In the genomic region with DNA sequence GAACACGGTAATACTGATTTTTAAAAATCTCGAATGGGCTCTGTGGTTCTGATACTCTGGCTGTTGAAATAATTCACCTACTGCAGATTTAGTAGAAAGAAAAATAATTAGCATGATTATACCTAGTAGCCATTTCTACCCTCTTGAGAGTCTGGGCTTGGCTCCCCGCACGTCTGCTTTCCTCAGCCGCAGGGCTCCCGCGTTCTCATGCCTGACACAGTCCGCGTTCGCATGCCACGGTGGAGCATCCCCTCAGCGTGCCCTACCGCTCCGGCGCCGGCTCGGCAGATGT, we compare ENCODE assay signal across 8 cellular contexts. TPM values are rescaled to one million over a fixed set of nuclear protein-coding genes. Genes with fewer than 3 reads are reported as not detected.
DNase-seq lines count a peak whose midpoint lies in the region; ATAC-seq, FAIRE-seq and TF ChIP-seq lines count a peak whose summit lies in the region.

No MANE protein-coding gene starts in this region.

- CTCF ChIA-PET in mammary epithelial cell (lab: Charles Lee; ENCODE audit: low non-redundant PET), result no interaction called here

- 0% methylated on average over 8 of the region's 17 CpGs for WGBS in mammary epithelial cell (ENCODE audit: low coverage, missing lambda C conversion rate)

- no peaks in the 10 kb centered on the region for H4K20me1 ChIP-seq in mammary epithelial cell (ENCODE audit: insufficient read depth, low read length)

- H3K27me3 ChIP-seq in HUES48 (ENCODE audit: control insufficient read depth, insufficient read depth, low read length), result no peaks in the 10 kb centered on the region
- H3K27me3 ChIP-seq in mammary epithelial cell (ENCODE audit: insufficient read depth, low read length), result no peaks in the 10 kb centered on the region
- no peaks in the 10 kb centered on the region for H3K27me3 ChIP-seq in mononuclear cell (ENCODE audit: insufficient read depth, low read length)

- dilution Hi-C loops in mammary epithelial cell (cut with HindIII; ENCODE audit: low sequenced_read_pairs), result no loop called here

- H3K9me3 ChIP-seq in HUES48 (ENCODE audit: control insufficient read depth, insufficient read depth, low read length) (no peaks in the 10 kb centered on the region), mammary epithelial cell (replicated peaks; ENCODE audit: insufficient read depth, low read length) (no peaks in the 10 kb centered on the region), mononuclear cell (ENCODE audit: low read depth, low read length) (no peaks in the 10 kb centered on the region)

- no peaks in the 10 kb centered on the region for H3K4me1 ChIP-seq in HUES48 (ENCODE audit: control insufficient read depth, insufficient read depth, low read length)
- H3K4me1 ChIP-seq in mammary epithelial cell (ENCODE audit: insufficient read depth, low read length), result peaks cover 18% of the 10 kb centered on the region
- peaks cover 38% of the 10 kb centered on the region for H3K4me1 ChIP-seq in mononuclear cell (ENCODE audit: insufficient read depth, low read length)

- H2AFZ ChIP-seq in mammary epithelial cell (ENCODE audit: low read depth, low read length), result peak overlapping the region; percentile 87

- peaks cover 46% of the 10 kb centered on the region for H3K79me2 ChIP-seq in mammary epithelial cell (ENCODE audit: insufficient read depth, low read length)

- in situ Hi-C loops in mammary epithelial cell (cut with MboI; ENCODE audit: low sequenced_read_pairs in 2 of 2), result no loop called here

- H3K4me3 ChIP-seq in HUES48 (ENCODE audit: low read depth, low read length), result peak overlapping the region; percentile 99
- peak overlapping the region; percentile 94 to 98 (median 96) for H3K4me3 ChIP-seq in mammary epithelial cell (replicated peaks in 1 of 3; ENCODE audit: insufficient read depth in 1 of 3, low read depth in 2 of 3, low read length in 3 of 3)
- H3K4me3 ChIP-seq in mononuclear cell (ENCODE audit: low read length), result peak overlapping the region; percentile 97

- TF ChIP-seq CTCF in 22Rv1 (IDR thresholded peaks at IDR 0.05) (no peak), mammary epithelial cell (conservative IDR thresholded peaks at IDR 0.05 in 1 of 2, IDR thresholded peaks at IDR 0.05 in 1 of 2; ENCODE audit: extremely low read depth in 1 of 2, insufficient read depth in 1 of 2, low read depth in 1 of 2, low read length in 2 of 2) (no peak)

- H3K4me2 ChIP-seq in mammary epithelial cell (ENCODE audit: insufficient read depth, low read depth, low read length), result peak overlapping the region; percentile 97

- peak overlapping the region; percentile 85 for H3K9ac ChIP-seq in HUES48 (ENCODE audit: low read depth, low read length)
- peak overlapping the region; percentile 100 for H3K9ac ChIP-seq in mammary epithelial cell (ENCODE audit: insufficient read depth, low read length)

- no peak; the same call in 1 of the 2 replicates for TF ChIP-seq POLR2A in GM12891 (IDR thresholded peaks at IDR 0.05; ENCODE audit: low read depth, low read length)

- DNase-seq in mammary epithelial cell (no peak), GM12891 (ENCODE audit: insufficient read length, low spot score) (no peak), kidney tubule cell (ENCODE audit: low spot score) (no peak), sciatic nerve (ENCODE audit: low spot score) (no peak)

- no TSS peak for BruUV-seq in mammary epithelial cell (replicated peaks; lab: Mats Ljungman, UMichigan)

- H3K36me3 ChIP-seq in HUES48 (ENCODE audit: control insufficient read depth, insufficient read depth, low read length) (peaks cover 18% of the 10 kb centered on the region), mammary epithelial cell (ENCODE audit: insufficient read depth, low read length) (no peaks in the 10 kb centered on the region)

- ATAC-seq in GM21576 (IDR thresholded peaks at IDR 0.05; ENCODE audit: unreplicated experiment) (no peak), sciatic nerve (no peak)

- H3K27ac ChIP-seq in 22Rv1 (peak overlapping the region; percentile 99), HUES48 (ENCODE audit: low read depth, low read length) (peak overlapping the region; percentile 100), mammary epithelial cell (ENCODE audit: insufficient read depth, low read depth, low read length) (peak overlapping the region; percentile 99)

- intact Hi-C loops in mammary epithelial cell (cut with micrococcal nuclease) (loop anchor here (1.0 to 5.0 kb wide), 4 partner anchors 35 to 1866 kb away; partner anchors contain the start of genes DHX29, MTREX and SETD9), sciatic nerve (cut with DNase I) (no loop called here)

- FAIRE-seq in GM12891 (lab: Jason Lieb, UNC), result no peak

TF ChIP-seq in GM12891, 5 proteins besides CTCF, POLR2A, EP300 and RAD21:
- TF ChIP-seq TAF1 (IDR thresholded peaks at IDR 0.05; ENCODE audit: low read depth, low read length), result no peak
- TF ChIP-seq PAX5 (IDR thresholded peaks at IDR 0.05; ENCODE audit: insufficient read depth, low read length, severe bottlenecking), result no peak
- TF ChIP-seq POU2F2 (IDR thresholded peaks at IDR 0.05; ENCODE audit: low read depth, low read length), result no peak
- TF ChIP-seq SPI1 (IDR thresholded peaks at IDR 0.05; ENCODE audit: low read depth, low read length), result no peak
- no peak for TF ChIP-seq POLR2AphosphoS5 (IDR thresholded peaks at IDR 0.05; ENCODE audit: low read depth, low read length)

RNA-seq across cellular contexts. Expression of gene GPBP1, which starts 0.9 kb away (rescaled TPM):
- total RNA-seq in mammary epithelial cell (10 to 100 TPM; 39.7 to 55.6 TPM), mononuclear cell (218 TPM), sciatic nerve (102 TPM)
- 18.4 TPM for polyA plus RNA-seq in mammary epithelial cell
- 27.1 TPM for polyA minus RNA-seq in mammary epithelial cell
- polyA plus RNA-seq in GM12891 (2012; ENCODE audit: low read depth, missing spikeins), result 31.2 TPM
